Comparison of ENCODE assay signal across 17 cellular contexts in genomic region chr10:20088302-20088701, GRCh38.
A peak's percentile ranks its signal among the peaks of the same experiment; 100 is the strongest.
DNase-seq lines count a peak whose midpoint lies in the region; ATAC-seq and TF ChIP-seq lines count a peak whose summit lies in the region.
"Had no signal": no experiment of that assay in that cellular context is flagged by ENCODE, and none has a peak within 500 bp of the region (broad histone marks: within the 10 kb centered on the region; RNA-seq: fewer than 3 reads in every experiment).

No MANE protein-coding gene starts in this region.

- ATAC-seq in Right ventricle myocardium superior (ENCODE audit: poor library complexity) (peak; percentile 69), mucosa of descending colon (peak; percentile 86)

- intact Hi-C loops in Right ventricle myocardium superior (cut with DNase I) (no loop called here), dorsolateral prefrontal cortex (cut with DNase I) (no loop called here), mucosa of descending colon (cut with DNase I, micrococcal nuclease) (no loop called here), tibial artery (cut with DNase I; ENCODE audit: low total_unique reads) (no loop called here)

- H3K4me1 ChIP-seq in right atrium auricular region (peaks cover 0 to 5% of the 10 kb centered on the region in 2 donors), mucosa of descending colon (ENCODE audit: low read depth) (peaks cover 19% of the 10 kb centered on the region), tibial artery (peaks cover 0 to 4% (median 0%) of the 10 kb centered on the region in 4 donors)

- no peak for DNase-seq in Right ventricle myocardium superior
- no peak for DNase-seq in right atrium auricular region (ENCODE audit: low spot score)
- DNase-seq in dorsolateral prefrontal cortex = no peak
- no peak for DNase-seq in mucosa of descending colon
- DNase-seq in tibial artery = no peak
- no peak for DNase-seq in NCI-H748 treated with DMSO at 0.1 percent for 48 hours (lab: John Stamatoyannopoulos, UW)
- DNase-seq in DMS114 treated with DMSO at 0.1 percent for 48 hours (lab: John Stamatoyannopoulos, UW; ENCODE audit: unreplicated experiment) = no peak
- DNase-seq: 8988T, Karpas-422, NCI-H1105 treated with DMSO at 0.1 percent for 48 hours, NCI-H146, NCI-H1930, NCI-H2107, NCI-H524, NCI-H774 had no signal

- no peak overlapping the region for H3K27ac ChIP-seq in right atrium auricular region
- H3K27ac ChIP-seq in dorsolateral prefrontal cortex = peak overlapping the region in 37 of 59 donors; percentile 1 to 83 (median 49)
- H3K27ac ChIP-seq in tibial artery = no peak overlapping the region
- H3K27ac ChIP-seq: HL-60, SJCRH30 had no signal

- peaks cover 0 to 11% of the 10 kb centered on the region in 2 donors for H3K9me3 ChIP-seq in right atrium auricular region
- no peaks in the 10 kb centered on the region for H3K9me3 ChIP-seq in mucosa of descending colon
- no peaks in the 10 kb centered on the region for H3K9me3 ChIP-seq in tibial artery
- H3K9me3 ChIP-seq: SJCRH30 had no signal

- H3K27me3 ChIP-seq in right atrium auricular region (no peaks in the 10 kb centered on the region), dorsolateral prefrontal cortex (no peaks in the 10 kb centered on the region), tibial artery (no peaks in the 10 kb centered on the region)
- H3K27me3 ChIP-seq: SJCRH30 had no signal

- H3K4me3 ChIP-seq in right atrium auricular region = no peak overlapping the region
- H3K4me3 ChIP-seq in dorsolateral prefrontal cortex = peak overlapping the region in 1 of 59 donors; percentile 6
- peak overlapping the region; percentile 21 for H3K4me3 ChIP-seq in mucosa of descending colon
- H3K4me3 ChIP-seq in tibial artery = no peak overlapping the region
- H3K4me3 ChIP-seq: SJCRH30 had no signal

- H3K36me3 ChIP-seq in right atrium auricular region (no peaks in the 10 kb centered on the region), mucosa of descending colon (ENCODE audit: low read depth) (no peaks in the 10 kb centered on the region), tibial artery (no peaks in the 10 kb centered on the region)
- H3K36me3 ChIP-seq: SJCRH30 had no signal

- no peak for TF ChIP-seq CTCF in right atrium auricular region (IDR thresholded peaks at IDR 0.05)
- no peak for TF ChIP-seq CTCF in dorsolateral prefrontal cortex (IDR thresholded peaks at IDR 0.05 in 54 of 56, conservative IDR thresholded peaks at IDR 0.05 in 2 of 56; ENCODE audit: low read depth in 1 of 56, partially characterized antibody in 56 of 56)
- no peak for TF ChIP-seq CTCF in mucosa of descending colon (IDR thresholded peaks at IDR 0.05)
- no peak for TF ChIP-seq CTCF in tibial artery (IDR thresholded peaks at IDR 0.05)

Comparison
In these comparisons a context has a peak if more than half of its experiments do, and no peak if none do; other contexts are left out.
1. H3K27ac ChIP-seq: peak in dorsolateral prefrontal cortex (37 of 59); none in right atrium auricular region (0 of 2) and tibial artery (0 of 2).